1 cellular context compared by ENCODE assay signal in the genomic region with DNA sequence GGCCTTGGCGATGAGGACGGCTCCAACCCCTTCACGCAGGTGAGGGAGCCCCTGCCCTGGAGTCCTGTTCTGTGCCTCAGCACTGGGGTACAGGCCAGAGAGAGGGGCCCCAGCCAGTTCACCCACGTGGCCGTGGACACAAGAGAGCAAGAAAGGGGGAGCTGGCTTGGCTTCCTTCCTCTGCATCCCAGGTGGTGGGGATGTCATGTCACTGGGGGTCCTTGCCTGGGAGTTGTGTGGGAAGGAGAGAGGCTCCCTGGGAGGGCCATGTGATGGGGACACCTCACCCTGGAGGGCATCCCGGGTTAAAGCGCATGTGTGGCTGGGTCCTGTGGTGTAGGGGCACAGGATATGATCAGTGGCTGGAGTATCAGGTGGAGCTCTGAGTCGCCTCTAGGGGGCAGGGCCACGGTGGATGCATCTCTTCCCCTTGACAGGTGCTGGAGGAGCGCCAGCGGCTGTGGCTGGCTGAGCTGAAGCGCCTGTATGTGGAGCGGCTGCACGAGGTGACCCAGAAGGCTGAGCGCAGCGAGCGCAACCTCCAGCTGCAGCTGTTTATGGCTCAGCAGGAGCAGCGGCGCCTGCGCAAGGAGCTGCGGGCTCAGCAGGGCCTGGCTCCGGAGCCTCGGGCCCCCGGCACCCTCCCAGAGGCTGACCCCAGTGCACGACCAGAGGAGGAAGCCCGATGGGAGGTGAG.
A peak's percentile ranks its signal among the peaks of the same experiment; 100 is the strongest.
TF ChIP-seq lines count a peak whose summit lies in the region.

No MANE protein-coding gene starts in this region.

TF ChIP-seq in K562, 482 proteins besides CTCF, POLR2A, EP300 and RAD21 (continued from another document and continues in another):
- TF ChIP-seq, protein P1, sequence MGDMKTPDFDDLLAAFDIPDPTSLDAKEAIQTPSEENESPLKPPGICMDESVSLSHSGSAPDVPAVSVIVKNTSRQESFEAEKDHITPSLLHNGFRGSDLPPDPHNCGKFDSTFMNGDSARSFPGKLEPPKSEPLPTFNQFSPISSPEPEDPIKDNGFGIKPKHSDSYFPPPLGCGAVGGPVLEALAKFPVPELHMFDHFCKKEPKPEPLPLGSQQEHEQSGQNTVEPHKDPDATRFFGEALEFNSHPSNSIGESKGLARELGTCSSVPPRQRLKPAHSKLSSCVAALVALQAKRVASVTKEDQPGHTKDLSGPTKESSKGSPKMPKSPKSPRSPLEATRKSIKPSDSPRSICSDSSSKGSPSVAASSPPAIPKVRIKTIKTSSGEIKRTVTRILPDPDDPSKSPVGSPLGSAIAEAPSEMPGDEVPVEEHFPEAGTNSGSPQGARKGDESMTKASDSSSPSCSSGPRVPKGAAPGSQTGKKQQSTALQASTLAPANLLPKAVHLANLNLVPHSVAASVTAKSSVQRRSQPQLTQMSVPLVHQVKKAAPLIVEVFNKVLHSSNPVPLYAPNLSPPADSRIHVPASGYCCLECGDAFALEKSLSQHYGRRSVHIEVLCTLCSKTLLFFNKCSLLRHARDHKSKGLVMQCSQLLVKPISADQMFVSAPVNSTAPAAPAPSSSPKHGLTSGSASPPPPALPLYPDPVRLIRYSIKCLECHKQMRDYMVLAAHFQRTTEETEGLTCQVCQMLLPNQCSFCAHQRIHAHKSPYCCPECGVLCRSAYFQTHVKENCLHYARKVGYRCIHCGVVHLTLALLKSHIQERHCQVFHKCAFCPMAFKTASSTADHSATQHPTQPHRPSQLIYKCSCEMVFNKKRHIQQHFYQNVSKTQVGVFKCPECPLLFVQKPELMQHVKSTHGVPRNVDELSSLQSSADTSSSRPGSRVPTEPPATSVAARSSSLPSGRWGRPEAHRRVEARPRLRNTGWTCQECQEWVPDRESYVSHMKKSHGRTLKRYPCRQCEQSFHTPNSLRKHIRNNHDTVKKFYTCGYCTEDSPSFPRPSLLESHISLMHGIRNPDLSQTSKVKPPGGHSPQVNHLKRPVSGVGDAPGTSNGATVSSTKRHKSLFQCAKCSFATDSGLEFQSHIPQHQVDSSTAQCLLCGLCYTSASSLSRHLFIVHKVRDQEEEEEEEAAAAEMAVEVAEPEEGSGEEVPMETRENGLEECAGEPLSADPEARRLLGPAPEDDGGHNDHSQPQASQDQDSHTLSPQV (IDR thresholded peaks at IDR 0.05): peak; percentile 69
- TF ChIP-seq, protein P2, sequence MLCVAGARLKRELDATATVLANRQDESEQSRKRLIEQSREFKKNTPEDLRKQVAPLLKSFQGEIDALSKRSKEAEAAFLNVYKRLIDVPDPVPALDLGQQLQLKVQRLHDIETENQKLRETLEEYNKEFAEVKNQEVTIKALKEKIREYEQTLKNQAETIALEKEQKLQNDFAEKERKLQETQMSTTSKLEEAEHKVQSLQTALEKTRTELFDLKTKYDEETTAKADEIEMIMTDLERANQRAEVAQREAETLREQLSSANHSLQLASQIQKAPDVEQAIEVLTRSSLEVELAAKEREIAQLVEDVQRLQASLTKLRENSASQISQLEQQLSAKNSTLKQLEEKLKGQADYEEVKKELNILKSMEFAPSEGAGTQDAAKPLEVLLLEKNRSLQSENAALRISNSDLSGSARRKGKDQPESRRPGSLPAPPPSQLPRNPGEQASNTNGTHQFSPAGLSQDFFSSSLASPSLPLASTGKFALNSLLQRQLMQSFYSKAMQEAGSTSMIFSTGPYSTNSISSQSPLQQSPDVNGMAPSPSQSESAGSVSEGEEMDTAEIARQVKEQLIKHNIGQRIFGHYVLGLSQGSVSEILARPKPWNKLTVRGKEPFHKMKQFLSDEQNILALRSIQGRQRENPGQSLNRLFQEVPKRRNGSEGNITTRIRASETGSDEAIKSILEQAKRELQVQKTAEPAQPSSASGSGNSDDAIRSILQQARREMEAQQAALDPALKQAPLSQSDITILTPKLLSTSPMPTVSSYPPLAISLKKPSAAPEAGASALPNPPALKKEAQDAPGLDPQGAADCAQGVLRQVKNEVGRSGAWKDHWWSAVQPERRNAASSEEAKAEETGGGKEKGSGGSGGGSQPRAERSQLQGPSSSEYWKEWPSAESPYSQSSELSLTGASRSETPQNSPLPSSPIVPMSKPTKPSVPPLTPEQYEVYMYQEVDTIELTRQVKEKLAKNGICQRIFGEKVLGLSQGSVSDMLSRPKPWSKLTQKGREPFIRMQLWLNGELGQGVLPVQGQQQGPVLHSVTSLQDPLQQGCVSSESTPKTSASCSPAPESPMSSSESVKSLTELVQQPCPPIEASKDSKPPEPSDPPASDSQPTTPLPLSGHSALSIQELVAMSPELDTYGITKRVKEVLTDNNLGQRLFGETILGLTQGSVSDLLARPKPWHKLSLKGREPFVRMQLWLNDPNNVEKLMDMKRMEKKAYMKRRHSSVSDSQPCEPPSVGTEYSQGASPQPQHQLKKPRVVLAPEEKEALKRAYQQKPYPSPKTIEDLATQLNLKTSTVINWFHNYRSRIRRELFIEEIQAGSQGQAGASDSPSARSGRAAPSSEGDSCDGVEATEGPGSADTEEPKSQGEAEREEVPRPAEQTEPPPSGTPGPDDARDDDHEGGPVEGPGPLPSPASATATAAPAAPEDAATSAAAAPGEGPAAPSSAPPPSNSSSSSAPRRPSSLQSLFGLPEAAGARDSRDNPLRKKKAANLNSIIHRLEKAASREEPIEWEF (CRISPR knock-in tag; IDR thresholded peaks at IDR 0.05): no peak
- TF ChIP-seq, protein P3, sequence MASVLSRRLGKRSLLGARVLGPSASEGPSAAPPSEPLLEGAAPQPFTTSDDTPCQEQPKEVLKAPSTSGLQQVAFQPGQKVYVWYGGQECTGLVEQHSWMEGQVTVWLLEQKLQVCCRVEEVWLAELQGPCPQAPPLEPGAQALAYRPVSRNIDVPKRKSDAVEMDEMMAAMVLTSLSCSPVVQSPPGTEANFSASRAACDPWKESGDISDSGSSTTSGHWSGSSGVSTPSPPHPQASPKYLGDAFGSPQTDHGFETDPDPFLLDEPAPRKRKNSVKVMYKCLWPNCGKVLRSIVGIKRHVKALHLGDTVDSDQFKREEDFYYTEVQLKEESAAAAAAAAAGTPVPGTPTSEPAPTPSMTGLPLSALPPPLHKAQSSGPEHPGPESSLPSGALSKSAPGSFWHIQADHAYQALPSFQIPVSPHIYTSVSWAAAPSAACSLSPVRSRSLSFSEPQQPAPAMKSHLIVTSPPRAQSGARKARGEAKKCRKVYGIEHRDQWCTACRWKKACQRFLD (CRISPR knock-in tag; IDR thresholded peaks at IDR 0.05): no peak
- TF ChIP-seq, protein P4, sequence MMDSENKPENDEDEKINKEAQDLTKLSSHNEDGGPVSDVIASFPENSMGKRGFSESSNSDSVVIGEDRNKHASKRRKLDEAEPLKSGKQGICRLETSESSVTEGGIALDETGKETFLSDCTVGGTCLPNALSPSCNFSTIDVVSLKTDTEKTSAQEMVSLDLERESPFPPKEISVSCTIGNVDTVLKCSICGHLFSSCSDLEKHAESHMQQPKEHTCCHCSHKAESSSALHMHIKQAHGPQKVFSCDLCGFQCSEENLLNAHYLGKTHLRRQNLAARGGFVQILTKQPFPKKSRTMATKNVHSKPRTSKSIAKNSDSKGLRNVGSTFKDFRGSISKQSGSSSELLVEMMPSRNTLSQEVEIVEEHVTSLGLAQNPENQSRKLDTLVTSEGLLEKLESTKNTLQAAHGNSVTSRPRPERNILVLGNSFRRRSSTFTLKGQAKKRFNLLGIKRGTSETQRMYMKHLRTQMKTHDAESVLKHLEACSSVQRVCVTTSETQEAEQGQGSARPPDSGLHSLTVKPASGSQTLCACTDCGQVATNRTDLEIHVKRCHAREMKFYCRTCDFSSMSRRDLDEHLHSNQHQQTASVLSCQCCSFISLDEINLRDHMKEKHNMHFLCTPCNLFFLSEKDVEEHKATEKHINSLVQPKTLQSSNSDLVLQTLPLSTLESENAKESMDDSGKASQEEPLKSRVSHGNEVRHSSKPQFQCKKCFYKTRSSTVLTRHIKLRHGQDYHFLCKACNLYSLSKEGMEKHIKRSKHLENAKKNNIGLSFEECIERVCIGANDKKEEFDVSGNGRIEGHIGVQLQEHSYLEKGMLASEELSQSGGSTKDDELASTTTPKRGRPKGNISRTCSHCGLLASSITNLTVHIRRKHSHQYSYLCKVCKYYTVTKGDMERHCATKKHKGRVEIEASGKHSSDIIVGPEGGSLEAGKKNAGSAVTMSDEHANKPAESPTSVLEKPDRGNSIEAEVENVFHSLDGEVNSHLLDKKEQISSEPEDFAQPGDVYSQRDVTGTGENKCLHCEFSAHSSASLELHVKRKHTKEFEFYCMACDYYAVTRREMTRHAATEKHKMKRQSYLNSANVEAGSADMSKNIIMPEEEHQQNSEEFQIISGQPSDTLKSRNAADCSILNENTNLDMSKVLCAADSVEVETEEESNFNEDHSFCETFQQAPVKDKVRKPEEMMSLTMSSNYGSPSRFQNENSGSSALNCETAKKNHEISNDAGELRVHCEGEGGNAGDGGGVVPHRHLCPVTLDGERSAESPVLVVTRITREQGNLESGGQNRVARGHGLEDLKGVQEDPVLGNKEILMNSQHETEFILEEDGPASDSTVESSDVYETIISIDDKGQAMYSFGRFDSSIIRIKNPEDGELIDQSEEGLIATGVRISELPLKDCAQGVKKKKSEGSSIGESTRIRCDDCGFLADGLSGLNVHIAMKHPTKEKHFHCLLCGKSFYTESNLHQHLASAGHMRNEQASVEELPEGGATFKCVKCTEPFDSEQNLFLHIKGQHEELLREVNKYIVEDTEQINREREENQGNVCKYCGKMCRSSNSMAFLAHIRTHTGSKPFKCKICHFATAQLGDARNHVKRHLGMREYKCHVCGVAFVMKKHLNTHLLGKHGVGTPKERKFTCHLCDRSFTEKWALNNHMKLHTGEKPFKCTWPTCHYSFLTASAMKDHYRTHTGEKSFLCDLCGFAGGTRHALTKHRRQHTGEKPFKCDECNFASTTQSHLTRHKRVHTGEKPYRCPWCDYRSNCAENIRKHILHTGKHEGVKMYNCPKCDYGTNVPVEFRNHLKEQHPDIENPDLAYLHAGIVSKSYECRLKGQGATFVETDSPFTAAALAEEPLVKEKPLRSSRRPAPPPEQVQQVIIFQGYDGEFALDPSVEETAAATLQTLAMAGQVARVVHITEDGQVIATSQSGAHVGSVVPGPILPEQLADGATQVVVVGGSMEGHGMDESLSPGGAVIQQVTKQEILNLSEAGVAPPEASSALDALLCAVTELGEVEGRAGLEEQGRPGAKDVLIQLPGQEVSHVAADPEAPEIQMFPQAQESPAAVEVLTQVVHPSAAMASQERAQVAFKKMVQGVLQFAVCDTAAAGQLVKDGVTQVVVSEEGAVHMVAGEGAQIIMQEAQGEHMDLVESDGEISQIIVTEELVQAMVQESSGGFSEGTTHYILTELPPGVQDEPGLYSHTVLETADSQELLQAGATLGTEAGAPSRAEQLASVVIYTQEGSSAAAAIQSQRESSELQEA (IDR thresholded peaks at IDR 0.05; ENCODE audit: low read depth): no peak
- TF ChIP-seq, protein P5, sequence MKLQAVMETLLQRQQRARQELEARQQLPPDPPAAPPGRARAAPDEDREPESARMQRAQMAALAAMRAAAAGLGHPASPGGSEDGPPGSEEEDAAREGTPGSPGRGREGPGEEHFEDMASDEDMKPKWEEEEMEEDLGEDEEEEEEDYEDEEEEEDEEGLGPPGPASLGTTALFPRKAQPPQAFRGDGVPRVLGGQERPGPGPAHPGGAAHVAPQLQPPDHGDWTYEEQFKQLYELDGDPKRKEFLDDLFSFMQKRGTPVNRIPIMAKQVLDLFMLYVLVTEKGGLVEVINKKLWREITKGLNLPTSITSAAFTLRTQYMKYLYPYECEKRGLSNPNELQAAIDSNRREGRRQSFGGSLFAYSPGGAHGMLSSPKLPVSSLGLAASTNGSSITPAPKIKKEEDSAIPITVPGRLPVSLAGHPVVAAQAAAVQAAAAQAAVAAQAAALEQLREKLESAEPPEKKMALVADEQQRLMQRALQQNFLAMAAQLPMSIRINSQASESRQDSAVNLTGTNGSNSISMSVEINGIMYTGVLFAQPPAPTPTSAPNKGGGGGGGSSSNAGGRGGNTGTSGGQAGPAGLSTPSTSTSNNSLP (IDR thresholded peaks at IDR 0.05; ENCODE audit: borderline replicate concordance, low read depth, low read length): no peak
- TF ChIP-seq SRF (CRISPR knock-in tag; IDR thresholded peaks at IDR 0.05): no peak
- TF ChIP-seq, protein P6, sequence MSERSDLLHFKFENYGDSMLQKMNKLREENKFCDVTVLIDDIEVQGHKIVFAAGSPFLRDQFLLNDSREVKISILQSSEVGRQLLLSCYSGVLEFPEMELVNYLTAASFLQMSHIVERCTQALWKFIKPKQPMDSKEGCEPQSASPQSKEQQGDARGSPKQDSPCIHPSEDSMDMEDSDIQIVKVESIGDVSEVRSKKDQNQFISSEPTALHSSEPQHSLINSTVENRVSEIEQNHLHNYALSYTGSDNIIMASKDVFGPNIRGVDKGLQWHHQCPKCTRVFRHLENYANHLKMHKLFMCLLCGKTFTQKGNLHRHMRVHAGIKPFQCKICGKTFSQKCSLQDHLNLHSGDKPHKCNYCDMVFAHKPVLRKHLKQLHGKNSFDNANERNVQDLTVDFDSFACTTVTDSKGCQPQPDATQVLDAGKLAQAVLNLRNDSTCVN (CRISPR knock-in tag; IDR thresholded peaks at IDR 0.05): no peak
- TF ChIP-seq SIN3B (IDR thresholded peaks at IDR 0.05; ENCODE audit: low read depth): no peak
- TF ChIP-seq MAZ (CRISPR knock-in tag; conservative IDR thresholded peaks at IDR 0.05 in 1 of 2, IDR thresholded peaks at IDR 0.05 in 1 of 2): peak in 1 of 2 experiments; percentile 61; a peak in 2 of 4 replicates
- TF ChIP-seq ZNF586 (CRISPR knock-in tag; conservative IDR thresholded peaks at IDR 0.05): no peak
- no peak for TF ChIP-seq MAFG (tag; conservative IDR thresholded peaks at IDR 0.05)
- TF ChIP-seq SIRT6 (IDR thresholded peaks at IDR 0.05; ENCODE audit: low read depth, low read length): no peak
- TF ChIP-seq KLF10 (CRISPR knock-in tag; IDR thresholded peaks at IDR 0.05): no peak
- no peak for TF ChIP-seq PTRF (tag; IDR thresholded peaks at IDR 0.05)
- TF ChIP-seq, protein P7, sequence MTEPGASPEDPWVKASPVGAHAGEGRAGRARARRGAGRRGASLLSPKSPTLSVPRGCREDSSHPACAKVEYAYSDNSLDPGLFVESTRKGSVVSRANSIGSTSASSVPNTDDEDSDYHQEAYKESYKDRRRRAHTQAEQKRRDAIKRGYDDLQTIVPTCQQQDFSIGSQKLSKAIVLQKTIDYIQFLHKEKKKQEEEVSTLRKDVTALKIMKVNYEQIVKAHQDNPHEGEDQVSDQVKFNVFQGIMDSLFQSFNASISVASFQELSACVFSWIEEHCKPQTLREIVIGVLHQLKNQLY (CRISPR knock-in tag; conservative IDR thresholded peaks at IDR 0.05): no peak
- TF ChIP-seq ZC3H8 (IDR thresholded peaks at IDR 0.05): no peak
- no peak for TF ChIP-seq U2AF2 (optimal IDR thresholded peaks at IDR 0.05; ENCODE audit: low read depth, low read length)
- no peak for TF ChIP-seq ZNF644 (tag; IDR thresholded peaks at IDR 0.05; ENCODE audit: low read depth)
- TF ChIP-seq TAF1 (IDR thresholded peaks at IDR 0.05; ENCODE audit: control insufficient read depth, extremely low read depth, insufficient read depth, low read length, severe bottlenecking): no peak
- no peak for TF ChIP-seq FUS (optimal IDR thresholded peaks at IDR 0.05; ENCODE audit: low read depth, low read length)
